13 cellular contexts compared by ENCODE assay signal in the genomic region with DNA sequence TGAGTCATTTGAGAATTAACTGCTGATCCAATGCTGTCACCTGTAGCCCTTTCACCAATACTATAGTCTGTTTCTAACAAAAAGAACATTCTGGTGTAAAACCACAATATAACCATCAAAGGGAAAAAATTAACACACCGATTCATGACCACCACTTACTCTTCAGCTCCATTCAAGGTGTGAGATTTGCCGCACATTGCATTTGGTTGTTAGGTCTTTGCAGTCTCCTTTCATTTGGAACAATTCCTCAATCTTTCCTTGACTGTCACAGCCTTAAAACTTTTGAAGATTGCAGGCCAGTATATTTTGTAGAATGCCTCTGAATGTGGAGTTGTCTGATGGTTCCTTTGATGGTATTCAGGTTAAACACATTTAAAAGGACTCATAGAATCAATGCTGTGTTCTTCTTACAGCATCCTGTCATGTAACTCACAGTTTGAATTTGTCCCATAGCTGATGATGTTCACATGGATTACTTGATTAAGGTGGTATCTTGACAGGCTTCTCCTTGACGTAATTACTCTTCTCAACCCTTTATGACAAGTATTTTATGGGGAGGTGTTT.
DNase-seq lines count a peak whose midpoint lies in the region; ATAC-seq and TF ChIP-seq lines count a peak whose summit lies in the region.
"Had no signal": no experiment of that assay in that cellular context is flagged by ENCODE, and none has a peak within 500 bp of the region (broad histone marks: within the 10 kb centered on the region; RNA-seq: fewer than 3 reads in every experiment).

No MANE protein-coding gene starts in this region.

- no peaks in the 10 kb centered on the region for H3K36me3 ChIP-seq in gastrocnemius medialis

- H3K4me1 Mint-ChIP-seq in activated T-cell treated with anti-CD3 and anti-CD28 coated beads, Interleukin-2, amount 50 U/mL, for 4 hours (ENCODE audit: low read depth): peaks cover 84% of the 10 kb centered on the region
- peaks cover 70% of the 10 kb centered on the region for H3K4me1 Mint-ChIP-seq in T-helper 2 cell treated with Interferon-gamma antibody and Interleukin-4, amounts not matched to agents 5 μg/mL and 100 μg/mL, for 36 hours (ENCODE audit: low read depth)
- H3K4me1 Mint-ChIP-seq in brain (peaks cover 72% of the 10 kb centered on the region), HFFc6 (ENCODE audit: low read depth) (peaks cover 40% of the 10 kb centered on the region)

- in situ Hi-C loops in gastrocnemius medialis (cut with MboI; ENCODE audit: low sequenced_read_pairs in 4 of 4): no loop called here

- peak overlapping the region; percentile 39 for H3K4me3 Mint-ChIP-seq in activated T-cell treated with anti-CD3 and anti-CD28 coated beads, Interleukin-2, amount 50 U/mL, for 4 hours
- H3K4me3 Mint-ChIP-seq in T-helper 2 cell treated with Interferon-gamma antibody and Interleukin-4, amounts not matched to agents 5 μg/mL and 100 μg/mL, for 36 hours: peak overlapping the region; percentile 53
- H3K4me3 Mint-ChIP-seq in brain (no peak overlapping the region), HFFc6 (no peak overlapping the region)

- no peaks in the 10 kb centered on the region for H3K9me3 Mint-ChIP-seq in activated T-cell treated with anti-CD3 and anti-CD28 coated beads, Interleukin-2, amount 50 U/mL, for 4 hours
- H3K9me3 Mint-ChIP-seq in T-helper 2 cell treated with Interferon-gamma antibody and Interleukin-4, amounts not matched to agents 5 μg/mL and 100 μg/mL, for 36 hours: no peaks in the 10 kb centered on the region
- H3K9me3 Mint-ChIP-seq in brain (no peaks in the 10 kb centered on the region), HFFc6 (no peaks in the 10 kb centered on the region)

- peaks cover 8% of the 10 kb centered on the region for H3K36me3 Mint-ChIP-seq in activated T-cell treated with anti-CD3 and anti-CD28 coated beads, Interleukin-2, amount 50 U/mL, for 4 hours (ENCODE audit: insufficient read depth)
- H3K36me3 Mint-ChIP-seq in T-helper 2 cell treated with Interferon-gamma antibody and Interleukin-4, amounts not matched to agents 5 μg/mL and 100 μg/mL, for 36 hours (ENCODE audit: low read depth): peaks cover 20% of the 10 kb centered on the region
- peaks cover 53% of the 10 kb centered on the region for H3K36me3 Mint-ChIP-seq in brain
- peaks cover 20% of the 10 kb centered on the region; the same call in 1 of the 2 replicates for H3K36me3 Mint-ChIP-seq in HFFc6 (ENCODE audit: low read depth)

- peaks cover 35 to 46% of the 10 kb centered on the region in 2 donors for H3K4me1 ChIP-seq in gastrocnemius medialis

- no peaks in the 10 kb centered on the region for H3K27me3 Mint-ChIP-seq in activated T-cell treated with anti-CD3 and anti-CD28 coated beads, Interleukin-2, amount 50 U/mL, for 4 hours (ENCODE audit: low read depth)
- H3K27me3 Mint-ChIP-seq in T-helper 2 cell treated with Interferon-gamma antibody and Interleukin-4, amounts not matched to agents 5 μg/mL and 100 μg/mL, for 36 hours (ENCODE audit: low read depth): no peaks in the 10 kb centered on the region
- H3K27me3 Mint-ChIP-seq in brain (no peaks in the 10 kb centered on the region), HFFc6 (ENCODE audit: insufficient read depth) (no peaks in the 10 kb centered on the region; the same call in 1 of the 2 replicates)

- no peaks in the 10 kb centered on the region for H3K27me3 ChIP-seq in gastrocnemius medialis

- H3K4me3 ChIP-seq in gastrocnemius medialis: no peak overlapping the region
- H3K4me3 ChIP-seq: lung had no signal

- peak; percentile 19 for DNase-seq in activated T-cell treated with anti-CD3 and anti-CD28 coated beads, Interleukin-2, amount 50 U/mL, for 4 hours
- no peak for DNase-seq in activated T-cell treated with anti-CD3 and anti-CD28 coated beads, Interleukin-2, amount 50 U/mL, for 1 hour
- DNase-seq in T-helper 2 cell treated with Interferon-gamma antibody and Interleukin-4, amounts not matched to agents 5 μg/mL and 100 μg/mL, for 36 hours (ENCODE audit: low spot score): no peak
- DNase-seq in gastrocnemius medialis: no peak
- DNase-seq in HFFc6: no peak
- DNase-seq in sciatic nerve (ENCODE audit: low spot score): no peak
- DNase-seq: Karpas-422, NCI-H1930, NCI-H82, SIG-M5 had no signal

- peak overlapping the region in 3 of 4 donors; percentile 33 to 48 (median 34) for H3K27ac ChIP-seq in gastrocnemius medialis

- H3K9me3 ChIP-seq in gastrocnemius medialis: no peaks in the 10 kb centered on the region

- ATAC-seq in activated T-cell treated with anti-CD3 and anti-CD28 coated beads, Interleukin-2, amount 50 U/mL, for 4 hours: peak; percentile 83
- ATAC-seq in gastrocnemius medialis (no peak), HG03571 (IDR thresholded peaks at IDR 0.05; ENCODE audit: unreplicated experiment) (no peak), sciatic nerve (no peak)

- intact Hi-C loops in gastrocnemius medialis (cut with DNase I; ENCODE audit: low total_unique reads) (no loop called here), sciatic nerve (cut with DNase I) (no loop called here)

- H3K27ac Mint-ChIP-seq in T-helper 2 cell treated with Interferon-gamma antibody and Interleukin-4, amounts not matched to agents 5 μg/mL and 100 μg/mL, for 36 hours: peak overlapping the region; percentile 33
- H3K27ac Mint-ChIP-seq in brain: peak overlapping the region in 3 of 5 experiments; percentile 40 to 57 (median 51)
- no peak overlapping the region for H3K27ac Mint-ChIP-seq in HFFc6

- no peak for TF ChIP-seq CTCF in brain (conservative IDR thresholded peaks at IDR 0.05)
- no peak for TF ChIP-seq CTCF in gastrocnemius medialis (IDR thresholded peaks at IDR 0.05 in 4 of 5, conservative IDR thresholded peaks at IDR 0.05 in 1 of 5)
- no peak for TF ChIP-seq CTCF in HFFc6 (IDR thresholded peaks at IDR 0.05)

- TF ChIP-seq POLR2A in gastrocnemius medialis (IDR thresholded peaks at IDR 0.05): no peak

Comparison
In these comparisons a context has a peak if more than half of its experiments do, and no peak if none do; other contexts are left out.
1. ATAC-seq: peak in activated T-cell treated with anti-CD3 and anti-CD28 coated beads, Interleukin-2, amount 50 U/mL, for 4 hours (2 of 2); none in gastrocnemius medialis (0 of 2), HG03571 (single experiment) and sciatic nerve (single experiment).
2. H3K4me3 Mint-ChIP-seq: peak in activated T-cell treated with anti-CD3 and anti-CD28 coated beads, Interleukin-2, amount 50 U/mL, for 4 hours (single experiment) and T-helper 2 cell treated with Interferon-gamma antibody and Interleukin-4, amounts not matched to agents 5 μg/mL and 100 μg/mL, for 36 hours (single experiment); none in brain (0 of 5) and HFFc6 (single experiment).